9 cellular contexts compared by ENCODE assay signal in genomic region chr19:18110833-18111232, GRCh38. TPM values are rescaled to one million over a fixed set of nuclear protein-coding genes. Genes with fewer than 3 reads are reported as not detected.
DNase-seq lines count a peak whose midpoint lies in the region; ATAC-seq lines count a peak whose summit lies in the region.
"Had no signal": no experiment of that assay in that cellular context is flagged by ENCODE, and none has a peak within 500 bp of the region (broad histone marks: within the 10 kb centered on the region; RNA-seq: fewer than 3 reads in every experiment).

No MANE protein-coding gene starts in this region.

- H3K27ac ChIP-seq in iPS-20b (ENCODE audit: low read length): no peak overlapping the region

- H3K4me1 Mint-ChIP-seq in T-helper 1 cell treated with Interleukin-12 subunit alpha and Interleukin-12 subunit beta and Interleukin-4 antibody, amounts not matched to agents 30 μg/mL and 1 μg/mL, for 36 hours (ENCODE audit: low read depth): peaks cover 9% of the 10 kb centered on the region
- H3K4me1 Mint-ChIP-seq in activated T-helper 2 cell treated with anti-CD3 and anti-CD28 coated beads, Interferon-gamma antibody, Interleukin-2, Interleukin-4, amounts not matched to agents 10 μg/mL and 5 μg/mL and 100 μg/mL, durations not matched to agents 14 hours and 24 hours and 36 hours (ENCODE audit: low read depth): peaks cover 9% of the 10 kb centered on the region
- peaks cover 36% of the 10 kb centered on the region for H3K4me1 Mint-ChIP-seq in stimulated activated effector memory CD8-positive, alpha-beta T cell treated with anti-CD3 and anti-CD28 coated beads, Interleukin-12 subunit alpha, Interleukin-12 subunit beta, amount 100 ng/mL, for 72 hours

- peak overlapping the region; percentile 42 for H3K4me3 Mint-ChIP-seq in T-helper 1 cell treated with Interleukin-12 subunit alpha and Interleukin-12 subunit beta and Interleukin-4 antibody, amounts not matched to agents 30 μg/mL and 1 μg/mL, for 36 hours
- H3K4me3 Mint-ChIP-seq in activated T-helper 2 cell treated with anti-CD3 and anti-CD28 coated beads, Interferon-gamma antibody, Interleukin-2, Interleukin-4, amounts not matched to agents 10 μg/mL and 5 μg/mL and 100 μg/mL, durations not matched to agents 14 hours and 24 hours and 36 hours (ENCODE audit: low read depth): peak overlapping the region; percentile 73
- peak overlapping the region; percentile 74 for H3K4me3 Mint-ChIP-seq in stimulated activated effector memory CD8-positive, alpha-beta T cell treated with anti-CD3 and anti-CD28 coated beads, Interleukin-12 subunit alpha, Interleukin-12 subunit beta, amount 100 ng/mL, for 72 hours

- peaks cover 41% of the 10 kb centered on the region for H3K27me3 ChIP-seq in iPS-20b (ENCODE audit: insufficient read depth, low read length)

- H3K27ac Mint-ChIP-seq in T-helper 1 cell treated with Interleukin-12 subunit alpha and Interleukin-12 subunit beta and Interleukin-4 antibody, amounts not matched to agents 30 μg/mL and 1 μg/mL, for 36 hours: no peak overlapping the region
- H3K27ac Mint-ChIP-seq in activated T-helper 2 cell treated with anti-CD3 and anti-CD28 coated beads, Interferon-gamma antibody, Interleukin-2, Interleukin-4, amounts not matched to agents 10 μg/mL and 5 μg/mL and 100 μg/mL, durations not matched to agents 14 hours and 24 hours and 36 hours: no peak overlapping the region
- no peak overlapping the region for H3K27ac Mint-ChIP-seq in stimulated activated effector memory CD8-positive, alpha-beta T cell treated with anti-CD3 and anti-CD28 coated beads, Interleukin-12 subunit alpha, Interleukin-12 subunit beta, amount 100 ng/mL, for 72 hours

- H3K4me3 ChIP-seq in iPS-20b (ENCODE audit: low read length): peak overlapping the region; percentile 76; the same call in 1 of the 2 replicates

- no peaks in the 10 kb centered on the region for H3K36me3 ChIP-seq in iPS-20b (ENCODE audit: insufficient read depth, low read depth, low read length)

- intact Hi-C loops in activated T-helper 2 cell treated with anti-CD3 and anti-CD28 coated beads, Interferon-gamma antibody, Interleukin-2, Interleukin-4, amounts not matched to agents 10 μg/mL and 5 μg/mL and 100 μg/mL, durations not matched to agents 14 hours and 24 hours and 36 hours (cut with micrococcal nuclease): no loop called here

- no peaks in the 10 kb centered on the region for H3K9me3 ChIP-seq in iPS-20b (ENCODE audit: insufficient read depth, low read depth, low read length)

- H3K9ac ChIP-seq in iPS-20b (ENCODE audit: low read depth, low read length): no peak overlapping the region

- no peaks in the 10 kb centered on the region for H3K36me3 Mint-ChIP-seq in T-helper 1 cell treated with Interleukin-12 subunit alpha and Interleukin-12 subunit beta and Interleukin-4 antibody, amounts not matched to agents 30 μg/mL and 1 μg/mL, for 36 hours (ENCODE audit: low read depth)
- no peaks in the 10 kb centered on the region for H3K36me3 Mint-ChIP-seq in activated T-helper 2 cell treated with anti-CD3 and anti-CD28 coated beads, Interferon-gamma antibody, Interleukin-2, Interleukin-4, amounts not matched to agents 10 μg/mL and 5 μg/mL and 100 μg/mL, durations not matched to agents 14 hours and 24 hours and 36 hours (ENCODE audit: low read depth)
- H3K36me3 Mint-ChIP-seq in stimulated activated effector memory CD8-positive, alpha-beta T cell treated with anti-CD3 and anti-CD28 coated beads, Interleukin-12 subunit alpha, Interleukin-12 subunit beta, amount 100 ng/mL, for 72 hours: peaks cover 55% of the 10 kb centered on the region

- DNase-seq in T-helper 1 cell (no peak), EL (no peak)
- no peak for DNase-seq in activated T-helper 2 cell treated with anti-CD3 and anti-CD28 coated beads, Interferon-gamma antibody, Interleukin-2, Interleukin-4, amounts not matched to agents 10 μg/mL and 5 μg/mL and 100 μg/mL, durations not matched to agents 14 hours and 24 hours and 36 hours (ENCODE audit: low spot score)
- DNase-seq in stimulated activated effector memory CD8-positive, alpha-beta T cell treated with anti-CD3 and anti-CD28 coated beads, Interleukin-12 subunit alpha, Interleukin-12 subunit beta, amount 100 ng/mL, for 72 hours (ENCODE audit: low spot score in 2 of 2): no peak
- DNase-seq: NCI-H748 treated with DMSO at 0.1 percent for 48 hours had no signal

- no peaks in the 10 kb centered on the region; the same call in 1 of the 2 replicates for H3K4me1 ChIP-seq in iPS-20b (ENCODE audit: insufficient read depth, low read length)

- H3K9me3 Mint-ChIP-seq in T-helper 1 cell treated with Interleukin-12 subunit alpha and Interleukin-12 subunit beta and Interleukin-4 antibody, amounts not matched to agents 30 μg/mL and 1 μg/mL, for 36 hours: no peaks in the 10 kb centered on the region
- no peaks in the 10 kb centered on the region for H3K9me3 Mint-ChIP-seq in activated T-helper 2 cell treated with anti-CD3 and anti-CD28 coated beads, Interferon-gamma antibody, Interleukin-2, Interleukin-4, amounts not matched to agents 10 μg/mL and 5 μg/mL and 100 μg/mL, durations not matched to agents 14 hours and 24 hours and 36 hours
- no peaks in the 10 kb centered on the region for H3K9me3 Mint-ChIP-seq in stimulated activated effector memory CD8-positive, alpha-beta T cell treated with anti-CD3 and anti-CD28 coated beads, Interleukin-12 subunit alpha, Interleukin-12 subunit beta, amount 100 ng/mL, for 72 hours

- ATAC-seq in stimulated activated effector memory CD8-positive, alpha-beta T cell treated with anti-CD3 and anti-CD28 coated beads, Interleukin-12 subunit alpha, Interleukin-12 subunit beta, amount 100 ng/mL, for 72 hours: no peak
- ATAC-seq in HG02840 (IDR thresholded peaks at IDR 0.05; ENCODE audit: low FRiP score, unreplicated experiment) (no peak), HG03342 (IDR thresholded peaks at IDR 0.05; ENCODE audit: unreplicated experiment) (no peak)

- H3K27me3 Mint-ChIP-seq in T-helper 1 cell treated with Interleukin-12 subunit alpha and Interleukin-12 subunit beta and Interleukin-4 antibody, amounts not matched to agents 30 μg/mL and 1 μg/mL, for 36 hours (ENCODE audit: low read depth): no peaks in the 10 kb centered on the region
- H3K27me3 Mint-ChIP-seq in activated T-helper 2 cell treated with anti-CD3 and anti-CD28 coated beads, Interferon-gamma antibody, Interleukin-2, Interleukin-4, amounts not matched to agents 10 μg/mL and 5 μg/mL and 100 μg/mL, durations not matched to agents 14 hours and 24 hours and 36 hours (ENCODE audit: low read depth): no peaks in the 10 kb centered on the region

RNA-seq across cellular contexts. Expression of gene MAST3, which starts 13.3 kb away (rescaled TPM):
- 16.6 and 17.2 TPM in 2 replicates for total RNA-seq in activated T-helper 2 cell treated with anti-CD3 and anti-CD28 coated beads, Interferon-gamma antibody, Interleukin-2, Interleukin-4, amounts not matched to agents 10 μg/mL and 5 μg/mL and 100 μg/mL, durations not matched to agents 14 hours and 24 hours and 36 hours

RNA-seq across cellular contexts. Expression of gene IL12RB1, which starts 24.1 kb away (rescaled TPM):
- total RNA-seq in activated T-helper 2 cell treated with anti-CD3 and anti-CD28 coated beads, Interferon-gamma antibody, Interleukin-2, Interleukin-4, amounts not matched to agents 10 μg/mL and 5 μg/mL and 100 μg/mL, durations not matched to agents 14 hours and 24 hours and 36 hours: 41.4 and 43.3 TPM in 2 replicates

RNA-seq across cellular contexts. Expression of gene PIK3R2, which starts 42.1 kb away (rescaled TPM):
- 19.4 and 21.4 TPM in 2 replicates for total RNA-seq in activated T-helper 2 cell treated with anti-CD3 and anti-CD28 coated beads, Interferon-gamma antibody, Interleukin-2, Interleukin-4, amounts not matched to agents 10 μg/mL and 5 μg/mL and 100 μg/mL, durations not matched to agents 14 hours and 24 hours and 36 hours
